Comparison of ENCODE assay signal across 1 cellular context in genomic region chr22:45631140-45631539, GRCh38.
TF ChIP-seq lines count a peak whose summit lies in the region.

No MANE protein-coding gene starts in this region.

TF ChIP-seq in GM23338, 12 proteins besides CTCF, POLR2A, EP300 and RAD21 (continued from another document):
- TF ChIP-seq ZNF462 (CRISPR knock-in tag; IDR thresholded peaks at IDR 0.05): no peak
- TF ChIP-seq, protein P1, sequence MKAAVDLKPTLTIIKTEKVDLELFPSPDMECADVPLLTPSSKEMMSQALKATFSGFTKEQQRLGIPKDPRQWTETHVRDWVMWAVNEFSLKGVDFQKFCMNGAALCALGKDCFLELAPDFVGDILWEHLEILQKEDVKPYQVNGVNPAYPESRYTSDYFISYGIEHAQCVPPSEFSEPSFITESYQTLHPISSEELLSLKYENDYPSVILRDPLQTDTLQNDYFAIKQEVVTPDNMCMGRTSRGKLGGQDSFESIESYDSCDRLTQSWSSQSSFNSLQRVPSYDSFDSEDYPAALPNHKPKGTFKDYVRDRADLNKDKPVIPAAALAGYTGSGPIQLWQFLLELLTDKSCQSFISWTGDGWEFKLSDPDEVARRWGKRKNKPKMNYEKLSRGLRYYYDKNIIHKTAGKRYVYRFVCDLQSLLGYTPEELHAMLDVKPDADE (IDR thresholded peaks at IDR 0.05): no peak
- TF ChIP-seq STAT1 (IDR thresholded peaks at IDR 0.05; ENCODE audit: unreplicated experiment): no peak
- no peak for TF ChIP-seq JUNB (IDR thresholded peaks at IDR 0.05; ENCODE audit: unreplicated experiment)
- no peak for TF ChIP-seq ZNF114 (CRISPR knock-in tag; IDR thresholded peaks at IDR 0.05)
- no peak for TF ChIP-seq CREB1 (CRISPR knock-in tag; IDR thresholded peaks at IDR 0.05; ENCODE audit: low read depth)
- no peak for TF ChIP-seq POLR2AphosphoS5 (IDR thresholded peaks at IDR 0.05; ENCODE audit: low read depth)
- TF ChIP-seq EZH2 (IDR thresholded peaks at IDR 0.05; ENCODE audit: low read depth, unreplicated experiment): no peak
- no peak for TF ChIP-seq NANOG (IDR thresholded peaks at IDR 0.05; ENCODE audit: borderline replicate concordance)
- no peak for TF ChIP-seq EZH2phosphoT487 (IDR thresholded peaks at IDR 0.05; ENCODE audit: unreplicated experiment)
- no peak for TF ChIP-seq ZNF331 (CRISPR knock-in tag; IDR thresholded peaks at IDR 0.05; ENCODE audit: low read depth)
TF ChIP-seq in GM23338: peak in this region for 0.
